8 cellular contexts compared by ENCODE assay signal in genomic region chr7:129271500-129272355, GRCh38. TPM values are rescaled to one million over a fixed set of nuclear protein-coding genes. Genes with fewer than 3 reads are reported as not detected.
A peak's percentile ranks its signal among the peaks of the same experiment; 100 is the strongest.
DNase-seq lines count a peak whose midpoint lies in the region; ATAC-seq and TF ChIP-seq lines count a peak whose summit lies in the region.

No MANE protein-coding gene starts in this region.

- H3K27me3 Mint-ChIP-seq in activated T-helper 2 cell treated with anti-CD3 and anti-CD28 coated beads, Interferon-gamma antibody, Interleukin-2, Interleukin-4, amounts not matched to agents 10 μg/mL and 5 μg/mL and 100 μg/mL, durations not matched to agents 14 hours and 24 hours and 36 hours (ENCODE audit: low read depth) = no peaks in the 10 kb centered on the region

- H3K27me3 ChIP-seq in Peyer's patch = no peaks in the 10 kb centered on the region

- no peaks in the 10 kb centered on the region for H3K9me3 ChIP-seq in Peyer's patch

- TF ChIP-seq POLR2A in Peyer's patch (IDR thresholded peaks at IDR 0.05) = no peak

- peak overlapping the region; percentile 22 for H3K4me3 Mint-ChIP-seq in activated T-helper 2 cell treated with anti-CD3 and anti-CD28 coated beads, Interferon-gamma antibody, Interleukin-2, Interleukin-4, amounts not matched to agents 10 μg/mL and 5 μg/mL and 100 μg/mL, durations not matched to agents 14 hours and 24 hours and 36 hours (ENCODE audit: low read depth)

- peak overlapping the region; percentile 43 for H3K27ac Mint-ChIP-seq in activated T-helper 2 cell treated with anti-CD3 and anti-CD28 coated beads, Interferon-gamma antibody, Interleukin-2, Interleukin-4, amounts not matched to agents 10 μg/mL and 5 μg/mL and 100 μg/mL, durations not matched to agents 14 hours and 24 hours and 36 hours

- no peak overlapping the region for H3K4me3 ChIP-seq in Peyer's patch

- peak; percentile 46 to 75 (median 67) for TF ChIP-seq CTCF in Peyer's patch (IDR thresholded peaks at IDR 0.05)

- peak; percentile 70 for DNase-seq in EH (ENCODE audit: low read depth)
- DNase-seq in Peyer's patch = peak in 2 of 3 donors; percentile 62 to 76
- DNase-seq in activated T-helper 2 cell treated with anti-CD3 and anti-CD28 coated beads, Interferon-gamma antibody, Interleukin-2, Interleukin-4, amounts not matched to agents 10 μg/mL and 5 μg/mL and 100 μg/mL, durations not matched to agents 14 hours and 24 hours and 36 hours (ENCODE audit: low spot score) = peak; percentile 50
- peak; percentile 83 for DNase-seq in globus pallidus (ENCODE audit: low spot score)
- DNase-seq in smooth muscle cell of the brain vasculature (ENCODE audit: low read depth, low spot score) = peak; percentile 33
- DNase-seq in NCI-H774 (lab: John Stamatoyannopoulos, UW) = no peak
- no peak for DNase-seq in SHP77 treated with DMSO at 0.1 percent for 48 hours (lab: John Stamatoyannopoulos, UW)

- ATAC-seq in HG02981 (IDR thresholded peaks at IDR 0.05; ENCODE audit: unreplicated experiment) = peak; percentile 56

- no peaks in the 10 kb centered on the region for H3K36me3 Mint-ChIP-seq in activated T-helper 2 cell treated with anti-CD3 and anti-CD28 coated beads, Interferon-gamma antibody, Interleukin-2, Interleukin-4, amounts not matched to agents 10 μg/mL and 5 μg/mL and 100 μg/mL, durations not matched to agents 14 hours and 24 hours and 36 hours (ENCODE audit: low read depth)

- H3K36me3 ChIP-seq in Peyer's patch = no peaks in the 10 kb centered on the region

- H3K27ac ChIP-seq in Peyer's patch = no peak overlapping the region

- H3K9me3 Mint-ChIP-seq in activated T-helper 2 cell treated with anti-CD3 and anti-CD28 coated beads, Interferon-gamma antibody, Interleukin-2, Interleukin-4, amounts not matched to agents 10 μg/mL and 5 μg/mL and 100 μg/mL, durations not matched to agents 14 hours and 24 hours and 36 hours = no peaks in the 10 kb centered on the region

- H3K4me1 ChIP-seq in Peyer's patch = no peaks in the 10 kb centered on the region

- intact Hi-C loops in activated T-helper 2 cell treated with anti-CD3 and anti-CD28 coated beads, Interferon-gamma antibody, Interleukin-2, Interleukin-4, amounts not matched to agents 10 μg/mL and 5 μg/mL and 100 μg/mL, durations not matched to agents 14 hours and 24 hours and 36 hours (cut with micrococcal nuclease) = loop anchor here (1.0 kb wide), 1 partner anchor 53 kb away; no protein-coding TSS in a partner anchor

- H3K4me1 Mint-ChIP-seq in activated T-helper 2 cell treated with anti-CD3 and anti-CD28 coated beads, Interferon-gamma antibody, Interleukin-2, Interleukin-4, amounts not matched to agents 10 μg/mL and 5 μg/mL and 100 μg/mL, durations not matched to agents 14 hours and 24 hours and 36 hours (ENCODE audit: low read depth) = peaks cover 10% of the 10 kb centered on the region

RNA-seq across cellular contexts. Expression of gene AHCYL2, which starts 46.9 kb away (rescaled TPM):
- 100 to 1,000 TPM in 1 of 4 donors, 10 to 100 TPM in 3; 37.1 to 186 (median 60.0) TPM for total RNA-seq in Peyer's patch
- total RNA-seq in activated T-helper 2 cell treated with anti-CD3 and anti-CD28 coated beads, Interferon-gamma antibody, Interleukin-2, Interleukin-4, amounts not matched to agents 10 μg/mL and 5 μg/mL and 100 μg/mL, durations not matched to agents 14 hours and 24 hours and 36 hours = 14.7 and 15.1 TPM in 2 replicates

Comparison
In these comparisons a context has a peak if more than half of its experiments do, and no peak if none do; other contexts are left out.
1. DNase-seq: peak in EH (single experiment), Peyer's patch (2 of 3), activated T-helper 2 cell treated with anti-CD3 and anti-CD28 coated beads, Interferon-gamma antibody, Interleukin-2, Interleukin-4, amounts not matched to agents 10 μg/mL and 5 μg/mL and 100 μg/mL, durations not matched to agents 14 hours and 24 hours and 36 hours (single experiment), globus pallidus (single experiment) and smooth muscle cell of the brain vasculature (single experiment); none in NCI-H774 (single experiment) and SHP77 treated with DMSO at 0.1 percent for 48 hours (single experiment).